ENCODE assay signal across 14 cellular contexts in the genomic region with DNA sequence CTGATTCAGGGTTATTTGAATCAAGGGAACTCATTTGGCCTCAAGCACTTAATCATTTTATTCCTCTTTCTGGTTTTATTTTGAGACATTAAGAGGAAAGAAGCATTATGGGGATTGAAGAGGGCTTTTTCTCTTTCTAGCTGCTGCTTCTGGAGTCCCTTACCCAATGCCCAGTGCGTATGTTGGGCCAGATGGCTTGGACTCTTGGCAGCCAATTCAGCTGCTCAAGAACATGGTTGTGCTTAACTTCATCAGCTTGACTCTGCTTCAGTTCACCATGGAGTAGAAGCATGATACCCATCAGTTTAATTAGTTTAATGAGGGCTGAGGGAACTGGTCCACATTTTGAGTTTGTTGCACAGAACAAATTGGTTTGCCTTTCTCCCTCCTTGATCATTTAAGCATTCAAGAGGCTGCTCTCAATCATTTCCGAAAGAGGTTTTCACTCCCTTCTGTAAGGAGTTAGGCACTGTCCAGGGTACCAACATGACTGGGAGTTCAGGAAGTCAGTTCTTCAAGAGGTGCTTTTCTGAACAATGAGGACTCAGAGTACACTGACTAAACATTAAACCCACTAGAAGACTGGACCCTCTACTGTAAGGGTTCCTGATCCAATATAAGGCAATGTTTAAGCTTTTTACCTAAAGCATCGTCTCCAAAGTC. TPM values are rescaled to one million over a fixed set of nuclear protein-coding genes. Genes with fewer than 3 reads are reported as not detected.
DNase-seq lines count a peak whose midpoint lies in the region; FAIRE-seq and TF ChIP-seq lines count a peak whose summit lies in the region.
"Had no signal": no experiment of that assay in that cellular context is flagged by ENCODE, and none has a peak within 500 bp of the region (broad histone marks: within the 10 kb centered on the region; RNA-seq: fewer than 3 reads in every experiment).

No MANE protein-coding gene starts in this region.

- in situ Hi-C loops in G401 (cut with HindIII; ENCODE audit: low sequenced_read_pairs), result no loop called here

- peak; percentile 93 for DNase-seq in G401 (ENCODE audit: low spot score)
- peak; percentile 46 for DNase-seq in cerebellum (ENCODE audit: low spot score)
- DNase-seq in left kidney (ENCODE audit: low read depth, low spot score), result peak; percentile 69
- no peak for DNase-seq in GM12892 (ENCODE audit: insufficient read length)
- DNase-seq in stimulated activated CD4-positive, alpha-beta T cell treated with anti-CD3 and anti-CD28 coated beads, Interleukin-12 subunit alpha, Interleukin-12 subunit beta, amount 100 ng/mL, for 4 hours, result no peak
- DNase-seq in activated CD4-positive, alpha-beta memory T cell treated with anti-CD3 and anti-CD28 coated beads for 36 hours, result no peak
- DNase-seq: COR-L47, NCI-H187, NCI-H748 treated with DMSO at 0.1 percent for 48 hours had no signal

- CTCF ChIA-PET in HEK293 (lab: Yijun Ruan, JAX), result interaction anchor here (0.7 to 1.4 kb wide), 2 partner anchors 27 to 191 kb away, joined by 3 read pairs; no protein-coding TSS in a partner anchor
- CTCF ChIA-PET in activated CD4-positive, alpha-beta memory T cell treated with anti-CD3 and anti-CD28 coated beads for 36 hours (lab: Charles Lee), result no interaction called here

- no peaks in the 10 kb centered on the region for H3K36me3 ChIP-seq in HEK293 (ENCODE audit: control insufficient read depth in 2 of 2, insufficient read depth in 1 of 2, low read length in 2 of 2)
- H3K36me3 ChIP-seq: SJSA1 had no signal

- TF ChIP-seq CTCF in HEK293 (tag by site-specific recombination; IDR thresholded peaks at IDR 0.05), result no peak

- H3K4me1 Mint-ChIP-seq in activated CD4-positive, alpha-beta memory T cell treated with anti-CD3 and anti-CD28 coated beads for 36 hours (ENCODE audit: low read depth), result no peaks in the 10 kb centered on the region

- no peaks in the 10 kb centered on the region for H3K9me3 Mint-ChIP-seq in activated CD4-positive, alpha-beta memory T cell treated with anti-CD3 and anti-CD28 coated beads for 36 hours

- POLR2A ChIA-PET in HEK293 (lab: Yijun Ruan, JAX), result no interaction called here
- POLR2A ChIA-PET in activated CD4-positive, alpha-beta memory T cell treated with anti-CD3 and anti-CD28 coated beads for 36 hours (lab: Charles Lee), result no interaction called here

- H3K4me3 Mint-ChIP-seq in activated CD4-positive, alpha-beta memory T cell treated with anti-CD3 and anti-CD28 coated beads for 36 hours, result no peak overlapping the region

- no peak overlapping the region for H3K4me3 ChIP-seq in HEK293 (ENCODE audit: low read depth, low read length)
- H3K4me3 ChIP-seq: SJSA1 had no signal

- no peak overlapping the region for H3K27ac Mint-ChIP-seq in activated CD4-positive, alpha-beta memory T cell treated with anti-CD3 and anti-CD28 coated beads for 36 hours

- no peak overlapping the region for H3K27ac ChIP-seq in HEK293 (ENCODE audit: extremely low read depth, low read depth, low read length)
- H3K27ac ChIP-seq: SJSA1 had no signal

- no peaks in the 10 kb centered on the region for H3K36me3 Mint-ChIP-seq in activated CD4-positive, alpha-beta memory T cell treated with anti-CD3 and anti-CD28 coated beads for 36 hours

- intact Hi-C loops in activated CD4-positive, alpha-beta memory T cell treated with anti-CD3 and anti-CD28 coated beads for 36 hours (cut with micrococcal nuclease), result no loop called here

- H3K4me1 ChIP-seq in HEK293 (ENCODE audit: control insufficient read depth, insufficient read depth, low read length), result no peaks in the 10 kb centered on the region
- H3K4me1 ChIP-seq: SJSA1 had no signal

- TF ChIP-seq POLR2A in GM12892 (IDR thresholded peaks at IDR 0.05; ENCODE audit: low read depth, low read length), result no peak

- H3K9me3 ChIP-seq in HEK293 (ENCODE audit: control insufficient read depth, insufficient read depth, low read depth, low read length), result no peaks in the 10 kb centered on the region
- H3K9me3 ChIP-seq: SJSA1 had no signal

- peaks cover 29% of the 10 kb centered on the region for H3K27me3 Mint-ChIP-seq in activated CD4-positive, alpha-beta memory T cell treated with anti-CD3 and anti-CD28 coated beads for 36 hours

- FAIRE-seq in GM12892 (lab: Jason Lieb, UNC), result no peak
- FAIRE-seq: GM18507, H1 had no signal

TF ChIP-seq in HEK293, 187 proteins besides CTCF, POLR2A, EP300 and RAD21:
- peak; percentile 93 for TF ChIP-seq REST (tag by site-specific recombination; IDR thresholded peaks at IDR 0.05)
- no peak for TF ChIP-seq ZNF830 (tag by site-specific recombination; IDR thresholded peaks at IDR 0.05; ENCODE audit: low read depth)

RNA-seq across cellular contexts. Expression of gene PDYN, which starts 14.6 kb away (rescaled TPM):
- not detected in 2 replicates for total RNA-seq in G401 (2014; rRNA removed; shearing (Covaris generic))
- total RNA-seq in cerebellum, result 0.45 TPM
- polyA plus RNA-seq in GM12892 (2012; ENCODE audit: missing spikeins), result not detected
- not detected for total RNA-seq in activated CD4-positive, alpha-beta memory T cell treated with anti-CD3 and anti-CD28 coated beads for 36 hours
- total RNA-seq: MCF 10A had no signal

Comparison
In these comparisons a context has a peak if more than half of its experiments do, and no peak if none do; other contexts are left out.
1. DNase-seq: peak in G401 (single experiment), cerebellum (single experiment) and left kidney (single experiment); none in GM12892 (single experiment), stimulated activated CD4-positive, alpha-beta T cell treated with anti-CD3 and anti-CD28 coated beads, Interleukin-12 subunit alpha, Interleukin-12 subunit beta, amount 100 ng/mL, for 4 hours (single experiment) and activated CD4-positive, alpha-beta memory T cell treated with anti-CD3 and anti-CD28 coated beads for 36 hours (single experiment).